Comparison of ENCODE assay signal across 9 cellular contexts in genomic region chr21:42424848-42425602, GRCh38. TPM values are rescaled to one million over a fixed set of nuclear protein-coding genes. Genes with fewer than 3 reads are reported as not detected.
DNase-seq lines count a peak whose midpoint lies in the region; ATAC-seq and TF ChIP-seq lines count a peak whose summit lies in the region.
"Had no signal": no experiment of that assay in that cellular context is flagged by ENCODE, and none has a peak within 500 bp of the region (broad histone marks: within the 10 kb centered on the region; RNA-seq: fewer than 3 reads in every experiment).

No MANE protein-coding gene starts in this region.

- TF ChIP-seq CTCF in DOHH2 (IDR thresholded peaks at IDR 0.05; ENCODE audit: low read depth, low read length, poor library complexity, severe bottlenecking) = no peak

- no peaks in the 10 kb centered on the region for H3K9me3 ChIP-seq in DOHH2 (ENCODE audit: control insufficient read depth, insufficient read depth, low read length)

- H3F3A ChIP-seq in DOHH2 (ENCODE audit: control insufficient read depth, insufficient read depth) = no peaks in the 10 kb centered on the region

- no peak overlapping the region for H3K4me3 ChIP-seq in DOHH2 (ENCODE audit: low read length)

- H3K9me2 ChIP-seq in DOHH2 (replicated peaks; ENCODE audit: control insufficient read depth, low read length) = no peaks in the 10 kb centered on the region

- no peaks in the 10 kb centered on the region for H4K20me1 ChIP-seq in DOHH2 (ENCODE audit: control insufficient read depth, insufficient read depth, low read depth, low read length)

- H3K36me3 ChIP-seq in DOHH2 (ENCODE audit: control insufficient read depth, low read length) = no peaks in the 10 kb centered on the region

- no peak for ATAC-seq in GM21717 (IDR thresholded peaks at IDR 0.05; ENCODE audit: unreplicated experiment)

- no peaks in the 10 kb centered on the region for H3K79me2 ChIP-seq in DOHH2 (ENCODE audit: control insufficient read depth, low read length)

- peak overlapping the region; percentile 13; the same call in 1 of the 2 replicates for H3K4me2 ChIP-seq in DOHH2 (ENCODE audit: low read length)

- H3K27ac ChIP-seq in DOHH2 (ENCODE audit: low read depth, low read length) = no peak overlapping the region

- H3K4me1 ChIP-seq in DOHH2 (ENCODE audit: control insufficient read depth, low read length) = peaks cover 14% of the 10 kb centered on the region

- DNase-seq in Kasumi-1 (lab: John Stamatoyannopoulos, UW) (peak; percentile 94 to 97), mesenteric fat pad (ENCODE audit: low spot score) (peak; percentile 65), NCI-H1092 (lab: John Stamatoyannopoulos, UW) (no peak), SHP77 treated with DMSO at 0.1 percent for 48 hours (lab: John Stamatoyannopoulos, UW) (no peak), SK-N-DZ (ENCODE audit: low spot score) (no peak)
- DNase-seq in activated CD8-positive, alpha-beta memory T cell treated with anti-CD3 and anti-CD28 coated beads, Interleukin-2, amount 50 U/mL, for 4 hours = peak; percentile 69

- H3K27me3 ChIP-seq in DOHH2 (ENCODE audit: control insufficient read depth, low read length) = peaks cover 55% of the 10 kb centered on the region

RNA-seq across cellular contexts. Expression of gene UBASH3A, which starts 21.3 kb away (rescaled TPM):
- 0.32 TPM for total RNA-seq in mesenteric fat pad
- polyA plus RNA-seq in SK-N-DZ (2014; cell fraction: cytosol; rRNA removed) = not detected in 2 replicates
- not detected in 2 replicates for polyA plus RNA-seq in SK-N-DZ (2014; cell fraction: nucleus; rRNA removed)
- total RNA-seq: SK-MEL-5 had no signal

RNA-seq across cellular contexts. Expression of gene TMPRSS3, which starts 29.2 kb away (rescaled TPM):
- total RNA-seq in mesenteric fat pad = not detected
- 0.12 TPM in 1 of 2 replicates, not detected in the other for polyA plus RNA-seq in SK-N-DZ (2014; cell fraction: cytosol; rRNA removed)
- not detected in 2 replicates for polyA plus RNA-seq in SK-N-DZ (2014; cell fraction: nucleus; rRNA removed)

RNA-seq across cellular contexts. Expression of gene TFF1, which starts 58.7 kb away (rescaled TPM):
- not detected for total RNA-seq in mesenteric fat pad
- polyA plus RNA-seq in SK-N-DZ (2014; cell fraction: cytosol; rRNA removed) = not detected in 2 replicates
- polyA plus RNA-seq in SK-N-DZ (2014; cell fraction: nucleus; rRNA removed) = not detected in 2 replicates
- total RNA-seq: SK-MEL-5 had no signal

Comparison
In these comparisons a context has a peak if more than half of its experiments do, and no peak if none do; other contexts are left out.
1. DNase-seq: peak in Kasumi-1 (2 of 2), activated CD8-positive, alpha-beta memory T cell treated with anti-CD3 and anti-CD28 coated beads, Interleukin-2, amount 50 U/mL, for 4 hours (single experiment) and mesenteric fat pad (single experiment); none in NCI-H1092 (single experiment), SHP77 treated with DMSO at 0.1 percent for 48 hours (single experiment) and SK-N-DZ (single experiment).